In genomic region chr18:35835838-35836237, GRCh38 we compare ENCODE assay signal across 14 cellular contexts.
DNase-seq lines count a peak whose midpoint lies in the region; ATAC-seq lines count a peak whose summit lies in the region.
"Had no signal": no experiment of that assay in that cellular context is flagged by ENCODE, and none has a peak within 500 bp of the region (broad histone marks: within the 10 kb centered on the region; RNA-seq: fewer than 3 reads in every experiment).

No MANE protein-coding gene starts in this region.

- peaks cover 21% of the 10 kb centered on the region for H3K9me3 Mint-ChIP-seq in activated naive CD4-positive, alpha-beta T cell treated with anti-CD3 and anti-CD28 coated beads for 36 hours

- peak; percentile 77 for DNase-seq in SIG-M5 (lab: John Stamatoyannopoulos, UW)
- no peak for DNase-seq in stimulated activated CD4-positive, alpha-beta T cell treated with anti-CD3 and anti-CD28 coated beads, Interleukin-1b, Interleukin-23, amount 100 ng/mL, for 48 hours
- DNase-seq in HuH-7 (ENCODE audit: low spot score) = no peak
- DNase-seq in activated naive CD4-positive, alpha-beta T cell treated with anti-CD3 and anti-CD28 coated beads for 36 hours = no peak
- DNase-seq in activated CD4-positive, CD25-positive, alpha-beta regulatory T cell (lab: John Stamatoyannopoulos, UW) = no peak
- DNase-seq: activated T-cell treated with anti-CD3 and anti-CD28 coated beads, Interleukin-2, amount 50 U/mL, for 24 hours; brain microvascular endothelial cell; NCI-H1105; stimulated activated CD4-positive, alpha-beta T cell treated with anti-CD3 and anti-CD28 coated beads, Interleukin-12 subunit alpha, Interleukin-12 subunit beta, amount 100 ng/mL, for 4 hours; stimulated activated naive CD4-positive, alpha-beta T cell treated with Interleukin-2 at 50 U/mL for 16 hours had no signal

- CTCF ChIA-PET in activated naive CD4-positive, alpha-beta T cell treated with anti-CD3 and anti-CD28 coated beads for 36 hours (lab: Charles Lee) = no interaction called here

- peaks cover 18% of the 10 kb centered on the region for H3K27me3 Mint-ChIP-seq in activated naive CD4-positive, alpha-beta T cell treated with anti-CD3 and anti-CD28 coated beads for 36 hours (ENCODE audit: low read depth)

- H3K27ac Mint-ChIP-seq in activated naive CD4-positive, alpha-beta T cell treated with anti-CD3 and anti-CD28 coated beads for 36 hours = no peak overlapping the region
- H3K27ac Mint-ChIP-seq: activated T-cell treated with anti-CD3 and anti-CD28 coated beads, Interleukin-2, amount 50 U/mL, for 24 hours; nephron had no signal

- peak; percentile 90 for ATAC-seq in GM18519 (IDR thresholded peaks at IDR 0.05; ENCODE audit: low FRiP score, unreplicated experiment)
- peak; percentile 89 for ATAC-seq in GM21528 (IDR thresholded peaks at IDR 0.05; ENCODE audit: low FRiP score, unreplicated experiment)
- ATAC-seq in HG03103 (IDR thresholded peaks at IDR 0.05; ENCODE audit: low read depth, unreplicated experiment) = peak; percentile 97

- H3K4me1 Mint-ChIP-seq in activated naive CD4-positive, alpha-beta T cell treated with anti-CD3 and anti-CD28 coated beads for 36 hours (ENCODE audit: low read depth) = peaks cover 12% of the 10 kb centered on the region
- H3K4me1 Mint-ChIP-seq: nephron had no signal

- no peaks in the 10 kb centered on the region for H3K36me3 Mint-ChIP-seq in activated naive CD4-positive, alpha-beta T cell treated with anti-CD3 and anti-CD28 coated beads for 36 hours (ENCODE audit: low read depth)

- intact Hi-C loops in activated naive CD4-positive, alpha-beta T cell treated with anti-CD3 and anti-CD28 coated beads for 36 hours (cut with micrococcal nuclease) = loop anchor here (1.0 kb wide), 1 partner anchor 9 kb away; no protein-coding TSS in a partner anchor

- no peak overlapping the region for H3K4me3 Mint-ChIP-seq in activated naive CD4-positive, alpha-beta T cell treated with anti-CD3 and anti-CD28 coated beads for 36 hours
- H3K4me3 Mint-ChIP-seq: activated T-cell treated with anti-CD3 and anti-CD28 coated beads, Interleukin-2, amount 50 U/mL, for 24 hours; nephron had no signal
